In genomic region chr4:43776371-43776770, GRCh38 we compare ENCODE assay signal across 13 cellular contexts.
DNase-seq lines count a peak whose midpoint lies in the region; ATAC-seq and TF ChIP-seq lines count a peak whose summit lies in the region.
"Had no signal": no experiment of that assay in that cellular context is flagged by ENCODE, and none has a peak within 500 bp of the region (broad histone marks: within the 10 kb centered on the region; RNA-seq: fewer than 3 reads in every experiment).

No MANE protein-coding gene starts in this region.

- no peaks in the 10 kb centered on the region for H3K27me3 Mint-ChIP-seq in glutamatergic neuron (ENCODE audit: unreplicated experiment)
- H3K27me3 Mint-ChIP-seq: activated B cell treated with CpG ODN at 0.5 μM for 24 hours had no signal

- no peaks in the 10 kb centered on the region for H3K36me3 Mint-ChIP-seq in glutamatergic neuron (ENCODE audit: unreplicated experiment)

- H3K4me1 ChIP-seq in GM23248 (ENCODE audit: insufficient read depth) = no peaks in the 10 kb centered on the region
- H3K4me1 ChIP-seq: upper lobe of right lung had no signal

- H3K4me3 ChIP-seq in GM23248 = no peak overlapping the region
- H3K4me3 ChIP-seq: upper lobe of right lung had no signal

- H3K27ac Mint-ChIP-seq in glutamatergic neuron (ENCODE audit: unreplicated experiment) = no peak overlapping the region
- H3K27ac Mint-ChIP-seq: activated B cell treated with CpG ODN at 0.5 μM for 24 hours had no signal

- ATAC-seq in GM21619 (IDR thresholded peaks at IDR 0.05; ENCODE audit: unreplicated experiment) (no peak), GM19463 (IDR thresholded peaks at IDR 0.05; ENCODE audit: unreplicated experiment) (no peak)
- ATAC-seq: upper lobe of right lung had no signal

- no peaks in the 10 kb centered on the region for H3K9me3 ChIP-seq in GM23248 (ENCODE audit: low read depth)
- H3K9me3 ChIP-seq: upper lobe of right lung had no signal

- peak; percentile 56 for TF ChIP-seq CTCF in glutamatergic neuron (IDR thresholded peaks at IDR 0.05; ENCODE audit: partially characterized antibody, unreplicated experiment)

- H3K9me2 ChIP-seq in GM23248 (ENCODE audit: insufficient read depth) = no peaks in the 10 kb centered on the region

- H3K9ac ChIP-seq in GM23248 = no peak overlapping the region

- no peaks in the 10 kb centered on the region for H3K36me3 ChIP-seq in GM23248 (ENCODE audit: low read depth)
- H3K36me3 ChIP-seq: upper lobe of right lung had no signal

- H3F3A ChIP-seq in GM23248 (ENCODE audit: insufficient read depth) = no peaks in the 10 kb centered on the region

- in situ Hi-C loops in GM23248 (cut with MboI) = no loop called here

- H4K20me1 ChIP-seq in GM23248 (ENCODE audit: insufficient read depth) = no peaks in the 10 kb centered on the region

- no peaks in the 10 kb centered on the region for H3K9me3 Mint-ChIP-seq in glutamatergic neuron (ENCODE audit: unreplicated experiment)
- H3K9me3 Mint-ChIP-seq: activated B cell treated with CpG ODN at 0.5 μM for 24 hours had no signal

- DNase-seq in COR-L47 (lab: John Stamatoyannopoulos, UW) (peak; percentile 7), GM23248 (peak; percentile 9), RPMI8226 (peak; percentile 4), glutamatergic neuron (no peak), KG1 (lab: John Stamatoyannopoulos, UW) (no peak), activated T-cell treated with anti-CD3 and anti-CD28 coated beads for 4 hours (no peak)
- DNase-seq: activated B cell treated with CpG ODN at 0.5 μM for 24 hours; activated naive CD4-positive, alpha-beta T cell treated with Interleukin-2 at 50 U/mL for 16 hours; NCI-H187 treated with DMSO at 0.1 percent for 48 hours; stimulated activated CD4-positive, alpha-beta T cell treated with anti-CD3 and anti-CD28 coated beads, Interleukin-1b, Interleukin-23, amount 100 ng/mL, for 48 hours; upper lobe of right lung had no signal

- H3K4me2 ChIP-seq in GM23248 (ENCODE audit: unreplicated experiment) = no peak overlapping the region

- no peaks in the 10 kb centered on the region for H3K79me2 ChIP-seq in GM23248 (ENCODE audit: insufficient read depth)

- H2AFZ ChIP-seq in GM23248 = no peak overlapping the region

- no peak overlapping the region for H3K4me3 Mint-ChIP-seq in glutamatergic neuron (ENCODE audit: unreplicated experiment)
- H3K4me3 Mint-ChIP-seq: activated B cell treated with CpG ODN at 0.5 μM for 24 hours had no signal

- H3K27ac ChIP-seq in GM23248 = no peak overlapping the region
- H3K27ac ChIP-seq: upper lobe of right lung had no signal

- WGBS in GM23248 (ENCODE audit: low coverage in 1 of 2, low lambda C conversion rate in 2 of 2, missing lambda C conversion rate in 2 of 2), 2 experiments = 70 to 81% methylated on average over 1 of the region's 1 CpG

- H3K4me1 Mint-ChIP-seq in glutamatergic neuron (ENCODE audit: low read depth, unreplicated experiment) = no peaks in the 10 kb centered on the region

- H3K27me3 ChIP-seq in GM23248 (replicated peaks; ENCODE audit: insufficient read depth) = no peaks in the 10 kb centered on the region
- H3K27me3 ChIP-seq: upper lobe of right lung had no signal

Comparison
In these comparisons a context has a peak if more than half of its experiments do, and no peak if none do; other contexts are left out.
1. DNase-seq: peak in COR-L47 (single experiment), GM23248 (single experiment) and RPMI8226 (single experiment); none in glutamatergic neuron (single experiment), KG1 (single experiment) and activated T-cell treated with anti-CD3 and anti-CD28 coated beads for 4 hours (single experiment).